14 cellular contexts compared by ENCODE assay signal in the genomic region with DNA sequence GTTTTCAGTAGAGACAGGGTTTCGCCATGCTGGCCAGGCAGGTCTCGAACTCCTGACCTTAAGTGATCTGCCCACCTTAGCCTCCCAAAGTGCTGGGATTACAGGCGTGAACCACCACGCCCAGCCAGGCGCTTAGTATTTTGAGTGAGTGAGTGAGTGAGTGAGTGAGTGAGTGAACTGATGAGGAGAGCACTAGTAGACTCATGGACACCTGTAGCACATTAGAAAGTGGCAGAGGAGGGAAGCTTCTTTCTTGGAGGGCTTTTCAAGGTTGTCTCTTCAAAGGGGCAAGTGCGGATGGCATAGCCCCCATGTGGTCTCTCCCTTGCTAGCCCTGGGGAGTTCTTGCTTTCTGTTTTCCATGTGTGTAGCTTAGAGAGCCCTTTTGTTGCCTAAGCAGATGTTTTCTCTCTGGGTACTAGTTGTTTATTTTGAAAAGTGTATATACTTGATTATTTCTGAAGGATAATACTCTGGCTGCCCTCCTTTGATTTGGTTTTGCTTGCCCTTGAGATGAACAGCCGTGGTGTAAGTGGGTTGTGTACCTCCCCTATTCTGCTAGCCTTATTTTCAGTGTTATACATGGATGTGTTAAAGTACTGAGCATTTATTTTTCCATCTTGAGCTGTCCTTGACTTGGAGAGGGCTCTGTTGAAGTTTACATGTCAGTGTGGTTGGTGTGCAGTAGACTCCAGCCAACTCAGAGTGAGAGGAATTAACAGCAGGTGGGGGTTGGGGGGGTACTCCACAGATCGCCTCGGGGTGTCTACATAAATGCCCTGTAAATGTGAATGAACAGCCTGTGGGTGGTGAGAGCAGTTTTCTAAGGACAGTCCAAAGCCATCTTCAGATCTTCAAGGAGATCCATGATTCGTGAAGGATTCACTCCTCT. TPM values are rescaled to one million over a fixed set of nuclear protein-coding genes. Genes with fewer than 3 reads are reported as not detected.
DNase-seq lines count a peak whose midpoint lies in the region; ATAC-seq and TF ChIP-seq lines count a peak whose summit lies in the region.
"Had no signal": no experiment of that assay in that cellular context is flagged by ENCODE, and none has a peak within 500 bp of the region (broad histone marks: within the 10 kb centered on the region; RNA-seq: fewer than 3 reads in every experiment).

No MANE protein-coding gene starts in this region.

- H3K27me3 ChIP-seq in ectodermal cell (ENCODE audit: control insufficient read depth, insufficient read depth, low read length, poor library complexity, severe bottlenecking), result no peaks in the 10 kb centered on the region
- H3K27me3 ChIP-seq in trophoblast cell (ENCODE audit: insufficient read depth, low read length), result no peaks in the 10 kb centered on the region
- H3K27me3 ChIP-seq: foreskin keratinocyte, SJCRH30, uterus had no signal

- peaks cover 44% of the 10 kb centered on the region for H3K36me3 Mint-ChIP-seq in activated CD4-positive, alpha-beta T cell treated with anti-CD3 and anti-CD28 coated beads for 36 hours (ENCODE audit: low read depth)
- H3K36me3 Mint-ChIP-seq in IgD-negative memory B cell, result no peaks in the 10 kb centered on the region
- H3K36me3 Mint-ChIP-seq in MCF 10A (ENCODE audit: insufficient read depth, unreplicated experiment), result peaks cover 46% of the 10 kb centered on the region

- no peak overlapping the region for H2BK5ac ChIP-seq in trophoblast cell (ENCODE audit: low read depth, low read length, poor library complexity)

- TF ChIP-seq CTCF in MCF 10A (IDR thresholded peaks at IDR 0.05; ENCODE audit: unreplicated experiment), result no peak

- H3K4ac ChIP-seq in trophoblast cell (ENCODE audit: low read depth, low read length), result peak overlapping the region; percentile 66

- H3K79me2 ChIP-seq in trophoblast cell (ENCODE audit: control insufficient read depth, insufficient read depth, low read length, poor library complexity), result peaks cover 32% of the 10 kb centered on the region

- H3K4me1 Mint-ChIP-seq in activated CD4-positive, alpha-beta T cell treated with anti-CD3 and anti-CD28 coated beads for 36 hours, result peaks cover 43% of the 10 kb centered on the region
- H3K4me1 Mint-ChIP-seq in IgD-negative memory B cell, result peaks cover 21 to 27% (median 27%) of the 10 kb centered on the region in 3 donors
- no peaks in the 10 kb centered on the region for H3K4me1 Mint-ChIP-seq in MCF 10A (ENCODE audit: insufficient read depth, unreplicated experiment)

- peak overlapping the region; percentile 40 for H3K27ac ChIP-seq in ectodermal cell (ENCODE audit: insufficient read depth, low read depth, low read length, poor library complexity, severe bottlenecking)
- no peak overlapping the region for H3K27ac ChIP-seq in trophoblast cell (ENCODE audit: low read depth, low read length)
- H3K27ac ChIP-seq: A549, foreskin keratinocyte, SJCRH30, uterus had no signal

- BruUV-seq in MCF 10A (replicated peaks; lab: Mats Ljungman, UMichigan), result no TSS peak

- CTCF ChIA-PET in activated CD4-positive, alpha-beta T cell treated with anti-CD3 and anti-CD28 coated beads for 36 hours (lab: Charles Lee), result interaction anchor here (0.6 to 1.7 kb wide), 2 partner anchors 13 to 79 kb away, joined by 4 read pairs; no protein-coding TSS in a partner anchor
- CTCF ChIA-PET in MCF 10A (lab: Yijun Ruan, JAX), result no interaction called here

- H3K14ac ChIP-seq in trophoblast cell (ENCODE audit: low read length), result no peak overlapping the region

- 91 to 93% methylated on average over 10 of the region's 10 CpGs for WGBS in ectodermal cell, 2 experiments
- no CpG with 5 or more reads among the region's 10 CpGs for WGBS in trophoblast cell (ENCODE audit: extremely low coverage, insufficient coverage, insufficient read length)

- no peaks in the 10 kb centered on the region for H3K9me3 ChIP-seq in ectodermal cell (ENCODE audit: control insufficient read depth, low read length)
- H3K9me3 ChIP-seq in trophoblast cell (ENCODE audit: insufficient read depth, low read depth, low read length), result no peaks in the 10 kb centered on the region
- H3K9me3 ChIP-seq: A549, SJCRH30, uterus had no signal

- H3K36me3 ChIP-seq in ectodermal cell (ENCODE audit: control insufficient read depth, insufficient read depth, low read length), result peaks cover 14% of the 10 kb centered on the region
- H3K36me3 ChIP-seq in trophoblast cell (ENCODE audit: control insufficient read depth in 1 of 2, insufficient read depth in 2 of 2, low read length in 2 of 2), result peaks cover 28 to 39% of the 10 kb centered on the region in 2 experiments
- H3K36me3 ChIP-seq: uterus had no signal

- no peak overlapping the region for H4K91ac ChIP-seq in trophoblast cell (ENCODE audit: low read depth, low read length)

- no peak overlapping the region for H3K4me2 ChIP-seq in trophoblast cell (ENCODE audit: low read length)
- H3K4me2 ChIP-seq: A549 had no signal

- no peak overlapping the region for H3K18ac ChIP-seq in trophoblast cell (ENCODE audit: low read length)

- H3K4me1 ChIP-seq in ectodermal cell (ENCODE audit: control insufficient read depth, insufficient read depth, low read length), result peaks cover 21% of the 10 kb centered on the region
- H3K4me1 ChIP-seq in trophoblast cell (ENCODE audit: control insufficient read depth in 1 of 2, insufficient read depth in 2 of 2, low read length in 2 of 2), result peaks cover 9 to 12% of the 10 kb centered on the region in 2 experiments
- H3K4me1 ChIP-seq: uterus had no signal

- H3K9ac ChIP-seq in trophoblast cell (ENCODE audit: low read length), result no peak overlapping the region

- peak overlapping the region; percentile 3 for H2AFZ ChIP-seq in trophoblast cell (ENCODE audit: insufficient read depth, low read length, poor library complexity)

- H3K79me1 ChIP-seq in trophoblast cell (ENCODE audit: low read length), result no peaks in the 10 kb centered on the region

- H4K8ac ChIP-seq in trophoblast cell (ENCODE audit: low read depth, low read length), result no peak overlapping the region

- peak overlapping the region; percentile 85 for H3K27ac Mint-ChIP-seq in activated CD4-positive, alpha-beta T cell treated with anti-CD3 and anti-CD28 coated beads for 36 hours
- H3K27ac Mint-ChIP-seq in IgD-negative memory B cell, result peak overlapping the region; percentile 71 to 80 (median 73)
- no peak overlapping the region for H3K27ac Mint-ChIP-seq in MCF 10A (ENCODE audit: low read depth, unreplicated experiment)

- no peak for DNase-seq in activated CD4-positive, alpha-beta T cell treated with anti-CD3 and anti-CD28 coated beads for 36 hours
- no peak for DNase-seq in activated CD4-positive, alpha-beta T cell treated with anti-CD3 and anti-CD28 coated beads for 1 hour
- no peak for DNase-seq in trophoblast cell
- DNase-seq in MCF 10A (ENCODE audit: unreplicated experiment), result no peak
- DNase-seq in GOT3 (lab: John Stamatoyannopoulos, UW), result no peak
- DNase-seq: activated CD4-positive, CD25-positive, alpha-beta regulatory T cell; foreskin keratinocyte; NCI-H82; uterus had no signal

- no peak overlapping the region for H3K4me3 ChIP-seq in ectodermal cell (ENCODE audit: insufficient read depth, low read depth, low read length)
- H3K4me3 ChIP-seq in trophoblast cell (ENCODE audit: low read depth, low read length), result no peak overlapping the region
- H3K4me3 ChIP-seq: A549, SJCRH30, uterus had no signal

- H2AK5ac ChIP-seq in trophoblast cell (ENCODE audit: low read length), result no peak overlapping the region

- no peak overlapping the region for H3K23ac ChIP-seq in trophoblast cell (ENCODE audit: low read length)

- intact Hi-C loops in activated CD4-positive, alpha-beta T cell treated with anti-CD3 and anti-CD28 coated beads for 36 hours (cut with DNase I, micrococcal nuclease), result no loop called here
- intact Hi-C loops in MCF 10A (cut with micrococcal nuclease), result no loop called here

- POLR2A ChIA-PET in activated CD4-positive, alpha-beta T cell treated with anti-CD3 and anti-CD28 coated beads for 36 hours (lab: Charles Lee), result interaction anchor here (1.5 kb wide), 1 partner anchor 11 kb away, joined by 4 read pairs; no protein-coding TSS in a partner anchor
- POLR2A ChIA-PET in MCF 10A (lab: Yijun Ruan, JAX), result interaction anchor here (0.7 to 1.7 kb wide), 3 partner anchors 8 to 18 kb away, joined by 3 read pairs; no protein-coding TSS in a partner anchor

- H3K9me3 Mint-ChIP-seq in activated CD4-positive, alpha-beta T cell treated with anti-CD3 and anti-CD28 coated beads for 36 hours (ENCODE audit: low read depth), result no peaks in the 10 kb centered on the region
- H3K9me3 Mint-ChIP-seq in IgD-negative memory B cell, result no peaks in the 10 kb centered on the region
- H3K9me3 Mint-ChIP-seq in MCF 10A (ENCODE audit: unreplicated experiment), result no peaks in the 10 kb centered on the region

- no peak overlapping the region for H4K12ac ChIP-seq in trophoblast cell (ENCODE audit: low read depth, low read length)

- no peak overlapping the region for H2BK120ac ChIP-seq in trophoblast cell (ENCODE audit: insufficient read depth, low read length, poor library complexity)

- H3K4me3 Mint-ChIP-seq in activated CD4-positive, alpha-beta T cell treated with anti-CD3 and anti-CD28 coated beads for 36 hours, result no peak overlapping the region
- H3K4me3 Mint-ChIP-seq in IgD-negative memory B cell, result peak overlapping the region in 1 of 4 donors; percentile 59
- H3K4me3 Mint-ChIP-seq in MCF 10A (ENCODE audit: unreplicated experiment), result no peak overlapping the region

- peak; percentile 26 for ATAC-seq in activated CD4-positive, alpha-beta T cell treated with anti-CD3 and anti-CD28 coated beads for 36 hours
- ATAC-seq in SK-N-SH treated with all-trans-retinoic acid at 6 μM for 48 hours, result no peak
- ATAC-seq: A549, foreskin keratinocyte had no signal

- H2BK12ac ChIP-seq in trophoblast cell (ENCODE audit: low read length), result no peak overlapping the region

- H3K27me3 Mint-ChIP-seq in activated CD4-positive, alpha-beta T cell treated with anti-CD3 and anti-CD28 coated beads for 36 hours, result no peaks in the 10 kb centered on the region
- H3K27me3 Mint-ChIP-seq in IgD-negative memory B cell, result no peaks in the 10 kb centered on the region
- no peaks in the 10 kb centered on the region for H3K27me3 Mint-ChIP-seq in MCF 10A (ENCODE audit: insufficient read depth, unreplicated experiment)

TF ChIP-seq in SK-N-SH treated with all-trans-retinoic acid at 6 μM for 48 hours, 23 proteins besides CTCF, POLR2A, EP300 and RAD21 (continues in another document):
- TF ChIP-seq ZFP3 (CRISPR knock-in tag; IDR thresholded peaks at IDR 0.05), result no peak
- TF ChIP-seq ISL1 (CRISPR knock-in tag; IDR thresholded peaks at IDR 0.05), result no peak
- no peak for TF ChIP-seq ESRRG (CRISPR knock-in tag; IDR thresholded peaks at IDR 0.05)
- no peak for TF ChIP-seq OSR1 (CRISPR knock-in tag; IDR thresholded peaks at IDR 0.05)
- TF ChIP-seq ZNF8 (CRISPR knock-in tag; IDR thresholded peaks at IDR 0.05), result no peak
- no peak for TF ChIP-seq SNAI2 (CRISPR knock-in tag; IDR thresholded peaks at IDR 0.05)

RNA-seq across cellular contexts. Expression of a gene that starts 35.5 kb away (rescaled TPM):
- 100 to 1,000 TPM; 151 to 184 TPM for total RNA-seq in activated CD4-positive, alpha-beta T cell treated with anti-CD3 and anti-CD28 coated beads for 36 hours
- polyA plus RNA-seq in IgD-negative memory B cell, result 34.1 TPM
- 244 TPM for polyA plus RNA-seq in ectodermal cell (2013, experiment 1 of 4)
- polyA plus RNA-seq in ectodermal cell (2013, experiment 2 of 4), result 300 TPM
- 170 TPM for polyA plus RNA-seq in ectodermal cell (2013, experiment 3 of 4)
- polyA plus RNA-seq in ectodermal cell (2013, experiment 4 of 4), result 212 TPM
- 115 and 121 TPM in 2 replicates for polyA plus RNA-seq in trophoblast cell (2013)
- 173 and 186 TPM in 2 replicates for total RNA-seq in MCF 10A (2022)
